In the genomic region with DNA sequence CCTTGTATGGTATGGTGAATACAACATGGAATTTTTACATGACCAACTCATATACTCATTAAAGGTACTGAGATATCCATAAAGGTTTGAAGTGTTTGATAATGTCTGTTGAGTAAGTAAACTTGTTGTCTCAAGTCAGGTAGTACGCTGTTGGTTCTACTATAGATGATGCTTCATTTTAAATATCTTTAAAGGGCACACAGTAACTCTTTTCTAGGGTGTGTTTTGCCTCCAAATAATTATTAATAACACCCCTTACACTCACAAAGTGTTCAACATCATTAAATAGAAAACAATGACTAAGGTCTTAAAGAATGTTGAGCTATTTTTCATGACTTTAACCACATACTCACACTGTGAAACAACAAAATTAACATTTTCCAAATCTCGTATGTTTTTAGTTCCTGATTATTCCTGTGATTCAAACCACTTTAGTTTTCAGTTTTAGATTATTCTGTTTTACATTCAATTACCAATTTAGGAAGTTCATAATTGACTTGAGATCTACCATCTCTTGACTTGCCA, we compare ENCODE assay signal across 20 cellular contexts.
DNase-seq lines count a peak whose midpoint lies in the region; ATAC-seq and TF ChIP-seq lines count a peak whose summit lies in the region.
"Had no signal": no experiment of that assay in that cellular context is flagged by ENCODE, and none has a peak within 500 bp of the region (broad histone marks: within the 10 kb centered on the region; RNA-seq: fewer than 3 reads in every experiment).

No MANE protein-coding gene starts in this region.

- H3K79me2 ChIP-seq in osteoblast (ENCODE audit: insufficient read depth, low read length): no peaks in the 10 kb centered on the region

- ATAC-seq in GM21390 (IDR thresholded peaks at IDR 0.05; ENCODE audit: unreplicated experiment): no peak
- ATAC-seq in GM21528 (IDR thresholded peaks at IDR 0.05; ENCODE audit: low FRiP score, unreplicated experiment): no peak
- ATAC-seq: activated CD8-positive, alpha-beta T cell treated with anti-CD3 and anti-CD28 coated beads, Interleukin-2, amount 10 ng/mL, durations not matched to agents 7 days and 5 days; activated T-cell treated with anti-CD3 and anti-CD28 coated beads, Interleukin-2, amount 50 U/mL, for 72 hours; Right ventricle myocardium inferior; stimulated activated naive CD8-positive, alpha-beta T cell treated with anti-CD3 and anti-CD28 coated beads, Interleukin-15, Interleukin-2, amounts not matched to agents 100 U/mL and 50 U/mL, for 24 hours; T-helper 17 cell; WTC11 had no signal

- no peaks in the 10 kb centered on the region for H3K27me3 ChIP-seq in osteoblast (ENCODE audit: insufficient read depth, low read length)
- H3K27me3 ChIP-seq: right atrium auricular region had no signal

- TF ChIP-seq POLR2A in erythroblast (IDR thresholded peaks at IDR 0.05; ENCODE audit: low read length): no peak

- no peaks in the 10 kb centered on the region for H3K36me3 ChIP-seq in osteoblast (ENCODE audit: insufficient read depth, low read length)
- H3K36me3 ChIP-seq: right atrium auricular region had no signal

- H2AFZ ChIP-seq in osteoblast (ENCODE audit: low read length): no peak overlapping the region

- H3K4me2 ChIP-seq in osteoblast (ENCODE audit: insufficient read depth, low read length): no peak overlapping the region

- peak overlapping the region; percentile 26 for H3K27ac ChIP-seq in osteoblast (ENCODE audit: low read depth, low read length)

- DNase-seq in AG10803 (ENCODE audit: low read depth): peak; percentile 17
- DNase-seq in M059J (ENCODE audit: low read depth): peak; percentile 33
- DNase-seq in dermis blood vessel endothelial cell: peak; percentile 29
- no peak for DNase-seq in osteoblast (ENCODE audit: insufficient read length, low spot score, missing footprints)
- no peak for DNase-seq in NAMALWA (ENCODE audit: low spot score)
- DNase-seq in erythroblast (lab: John Stamatoyannopoulos, UW): no peak
- DNase-seq: activated CD8-positive, alpha-beta T cell treated with anti-CD3 and anti-CD28 coated beads, Interleukin-2, amount 10 ng/mL, durations not matched to agents 7 days and 5 days; activated naive CD8-positive, alpha-beta T cell treated with anti-CD3 and anti-CD28 coated beads for 36 hours; activated T-cell treated with anti-CD3 and anti-CD28 coated beads, Interleukin-2, amount 50 U/mL, for 72 hours; CD4-positive, alpha-beta memory T cell; glutamatergic neuron; NCI-H2029; nephron progenitor cell; stimulated activated naive CD8-positive, alpha-beta T cell treated with anti-CD3 and anti-CD28 coated beads, Interleukin-15, Interleukin-2, amounts not matched to agents 100 U/mL and 50 U/mL, for 24 hours; T-helper 17 cell had no signal

- H3K4me1 ChIP-seq in osteoblast (ENCODE audit: insufficient read depth, low read length): peaks cover 45% of the 10 kb centered on the region

- H3K4me3 ChIP-seq in AG10803 (ENCODE audit: low read length): no peak overlapping the region
- no peak overlapping the region for H3K4me3 ChIP-seq in osteoblast (ENCODE audit: insufficient read depth, low read length)
- H3K4me3 ChIP-seq: right atrium auricular region had no signal

- no peaks in the 10 kb centered on the region for H3K9me3 ChIP-seq in osteoblast (ENCODE audit: low read depth, low read length)
- H3K9me3 ChIP-seq: right atrium auricular region had no signal

- TF ChIP-seq CTCF in AG10803 (conservative IDR thresholded peaks at IDR 0.05; ENCODE audit: low read length) (no peak), osteoblast (IDR thresholded peaks at IDR 0.05; ENCODE audit: extremely low read depth, low read depth, low read length) (no peak)

- no peaks in the 10 kb centered on the region for H4K20me1 ChIP-seq in osteoblast (ENCODE audit: insufficient read depth, low read length)

Comparison
In these comparisons a context has a peak if more than half of its experiments do, and no peak if none do; other contexts are left out.
1. DNase-seq: peak in AG10803 (single experiment), M059J (single experiment) and dermis blood vessel endothelial cell (single experiment); none in osteoblast (single experiment), NAMALWA (single experiment) and erythroblast (0 of 2).